ENCODE assay signal across 18 cellular contexts in the genomic region with DNA sequence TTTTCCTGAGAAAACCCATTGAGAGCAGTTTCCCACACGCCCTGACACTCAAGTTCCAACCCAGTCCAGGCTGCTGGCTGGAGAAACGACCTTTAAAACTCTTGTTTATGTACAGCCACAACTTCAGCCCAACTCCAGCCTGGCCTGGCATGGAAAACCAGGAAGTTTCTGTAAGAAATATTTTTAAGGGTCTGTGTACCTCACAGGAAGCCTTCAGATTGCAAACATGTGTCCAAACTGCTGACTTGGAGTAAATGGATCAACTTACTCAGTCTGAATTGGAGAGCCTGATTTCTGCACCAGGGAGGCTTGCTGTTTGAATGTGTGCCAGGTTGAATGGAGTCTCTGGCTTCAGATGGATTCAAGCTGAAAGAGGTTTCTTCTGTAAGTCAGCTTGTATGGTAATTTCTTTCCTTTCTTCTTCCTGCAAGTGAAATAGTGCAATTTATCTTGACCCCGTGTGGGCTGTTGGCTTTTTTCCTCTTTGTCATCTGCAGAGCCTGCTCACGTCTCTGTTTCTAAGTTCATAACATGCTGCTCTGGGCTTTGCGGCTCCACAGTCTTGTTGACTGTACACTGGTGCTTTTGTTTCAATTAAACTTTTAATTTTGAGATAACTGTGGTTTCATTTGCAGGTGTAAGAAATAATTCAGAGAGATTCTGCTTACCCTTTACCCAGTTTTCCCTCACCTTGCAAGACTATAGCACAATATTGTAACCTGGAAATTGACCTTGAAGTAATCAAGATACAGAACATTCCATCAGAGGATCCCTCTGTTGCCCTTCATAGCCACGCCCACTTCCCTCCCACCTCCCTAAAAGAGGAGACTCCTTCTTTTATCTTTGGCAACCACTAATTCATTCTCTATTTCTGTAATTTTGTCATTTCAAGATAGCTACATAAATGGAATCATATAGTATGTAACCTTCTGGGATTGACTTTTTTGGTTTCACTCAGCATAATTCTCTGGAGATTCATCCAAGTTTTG.
A peak's percentile ranks its signal among the peaks of the same experiment; 100 is the strongest.
DNase-seq lines count a peak whose midpoint lies in the region; ATAC-seq and TF ChIP-seq lines count a peak whose summit lies in the region.
"Had no signal": no experiment of that assay in that cellular context is flagged by ENCODE, and none has a peak within 500 bp of the region (broad histone marks: within the 10 kb centered on the region; RNA-seq: fewer than 3 reads in every experiment).

No MANE protein-coding gene starts in this region.

- intact Hi-C loops in body of pancreas (cut with DNase I), result no loop called here
- intact Hi-C loops in left ventricle myocardium inferior (cut with micrococcal nuclease), result no loop called here
- intact Hi-C loops in prostate gland (cut with DNase I), result no loop called here
- intact Hi-C loops in upper lobe of right lung (cut with DNase I), result no loop called here
- intact Hi-C loops in CD8-positive, alpha-beta T cell (cut with DNase I, micrococcal nuclease), result no loop called here

- peak; percentile 77 for DNase-seq in DMS53 (lab: John Stamatoyannopoulos, UW)
- peak; percentile 25 to 53 (median 40) for DNase-seq in body of pancreas
- DNase-seq in left ventricle myocardium inferior, result no peak
- peak; percentile 16 for DNase-seq in prostate gland (ENCODE audit: low spot score)
- no peak for DNase-seq in cerebellum (ENCODE audit: low spot score)
- no peak for DNase-seq in hypothalamus (lab: John Stamatoyannopoulos, UW)
- no peak for DNase-seq in upper lobe of right lung
- DNase-seq in CD8-positive, alpha-beta T cell, result no peak
- DNase-seq: activated CD4-positive, alpha-beta T cell treated with anti-CD3 and anti-CD28 coated beads, Interleukin-2, amount 10 ng/mL, durations not matched to agents 7 days and 5 days; AML-193; Calu3; dermis blood vessel endothelial cell; NCI-H187; PC-9; stimulated activated naive CD4-positive, alpha-beta T cell treated with Interleukin-2 at 50 U/mL for 16 hours had no signal

- no peaks in the 10 kb centered on the region for H3K9me3 ChIP-seq in body of pancreas
- no peaks in the 10 kb centered on the region for H3K9me3 ChIP-seq in left ventricle myocardium inferior (replicated peaks)
- no peaks in the 10 kb centered on the region for H3K9me3 ChIP-seq in prostate gland
- no peaks in the 10 kb centered on the region for H3K9me3 ChIP-seq in upper lobe of right lung
- H3K9me3 ChIP-seq in CD8-positive, alpha-beta T cell (ENCODE audit: low read length), result no peaks in the 10 kb centered on the region
- H3K9me3 ChIP-seq: MG63 had no signal

- 16 to 29% methylated on average over 6 of the region's 6 CpGs for WGBS in body of pancreas, 2 donors
- 27% methylated on average over 6 of the region's 6 CpGs for WGBS in prostate gland

- H3K36me3 ChIP-seq in body of pancreas (replicated peaks in 1 of 2; ENCODE audit: insufficient read depth in 1 of 2, low read depth in 2 of 2), result no peaks in the 10 kb centered on the region
- H3K36me3 ChIP-seq in left ventricle myocardium inferior, result no peaks in the 10 kb centered on the region
- H3K36me3 ChIP-seq in prostate gland, result no peaks in the 10 kb centered on the region
- H3K36me3 ChIP-seq in upper lobe of right lung, result no peaks in the 10 kb centered on the region
- H3K36me3 ChIP-seq in CD8-positive, alpha-beta T cell (ENCODE audit: insufficient read depth, low read length), result no peaks in the 10 kb centered on the region
- H3K36me3 ChIP-seq: MG63 had no signal

- H3K4me1 ChIP-seq in body of pancreas (peaks cover 22% of the 10 kb centered on the region), left ventricle myocardium inferior (peaks cover 16% of the 10 kb centered on the region), prostate gland (replicated peaks) (no peaks in the 10 kb centered on the region), upper lobe of right lung (peaks cover 5% of the 10 kb centered on the region)
- no peaks in the 10 kb centered on the region for H3K4me1 ChIP-seq in CD8-positive, alpha-beta T cell (ENCODE audit: insufficient read depth, low read length)

- H3K27me3 ChIP-seq in body of pancreas (no peaks in the 10 kb centered on the region), left ventricle myocardium inferior (ENCODE audit: low read depth) (peaks cover 3% of the 10 kb centered on the region), prostate gland (replicated peaks; ENCODE audit: insufficient read depth) (no peaks in the 10 kb centered on the region), upper lobe of right lung (peaks cover 4% of the 10 kb centered on the region)
- no peaks in the 10 kb centered on the region for H3K27me3 ChIP-seq in CD8-positive, alpha-beta T cell (ENCODE audit: insufficient read depth, low read length)
- H3K27me3 ChIP-seq: MG63 had no signal

- no peak for TF ChIP-seq POLR2A in body of pancreas (IDR thresholded peaks at IDR 0.05)
- TF ChIP-seq POLR2A in prostate gland (IDR thresholded peaks at IDR 0.05), result no peak

- H3K4me3 ChIP-seq in body of pancreas, result no peak overlapping the region
- H3K4me3 ChIP-seq in left ventricle myocardium inferior, result no peak overlapping the region
- no peak overlapping the region for H3K4me3 ChIP-seq in prostate gland
- no peak overlapping the region for H3K4me3 ChIP-seq in upper lobe of right lung
- H3K4me3 ChIP-seq in CD8-positive, alpha-beta T cell (ENCODE audit: low read depth, low read length), result no peak overlapping the region
- H3K4me3 ChIP-seq: MG63, PC-9 had no signal

- H3K27ac ChIP-seq in body of pancreas, result peak overlapping the region in 3 of 4 donors; percentile 22 to 46 (median 45)
- H3K27ac ChIP-seq in left ventricle myocardium inferior (replicated peaks), result peak overlapping the region; percentile 28
- no peak overlapping the region for H3K27ac ChIP-seq in prostate gland
- no peak overlapping the region for H3K27ac ChIP-seq in upper lobe of right lung
- no peak overlapping the region for H3K27ac ChIP-seq in CD8-positive, alpha-beta T cell (ENCODE audit: low read depth, low read length)
- H3K27ac ChIP-seq: epithelial cell of prostate, PC-9 had no signal

- CTCF ChIA-PET in CD8-positive, alpha-beta T cell (lab: Charles Lee), result no interaction called here

- H3K27ac Mint-ChIP-seq in CD8-positive, alpha-beta T cell, result no peak overlapping the region
- H3K27ac Mint-ChIP-seq: activated CD4-positive, alpha-beta T cell treated with anti-CD3 and anti-CD28 coated beads, Interleukin-2, amount 10 ng/mL, durations not matched to agents 7 days and 5 days; H9 had no signal

- H3K36me3 Mint-ChIP-seq in CD8-positive, alpha-beta T cell, result no peaks in the 10 kb centered on the region

- ATAC-seq in body of pancreas (peak; percentile 58), upper lobe of right lung (no peak)
- ATAC-seq in CD8-positive, alpha-beta T cell, result no peak

- H3K27me3 Mint-ChIP-seq in CD8-positive, alpha-beta T cell (ENCODE audit: low read depth), result peaks cover 24% of the 10 kb centered on the region

- no peak for TF ChIP-seq CTCF in body of pancreas (IDR thresholded peaks at IDR 0.05)
- TF ChIP-seq CTCF in left ventricle myocardium inferior (IDR thresholded peaks at IDR 0.05; ENCODE audit: borderline replicate concordance), result no peak
- TF ChIP-seq CTCF in prostate gland (IDR thresholded peaks at IDR 0.05), result no peak
- TF ChIP-seq CTCF in upper lobe of right lung (IDR thresholded peaks at IDR 0.05), result no peak
- TF ChIP-seq CTCF in CD8-positive, alpha-beta T cell (IDR thresholded peaks at IDR 0.05), result no peak

- H3K4me1 Mint-ChIP-seq in CD8-positive, alpha-beta T cell (ENCODE audit: low read depth), result no peaks in the 10 kb centered on the region
- H3K4me1 Mint-ChIP-seq: activated CD4-positive, alpha-beta T cell treated with anti-CD3 and anti-CD28 coated beads, Interleukin-2, amount 10 ng/mL, durations not matched to agents 7 days and 5 days had no signal

- POLR2A ChIA-PET in CD8-positive, alpha-beta T cell (lab: Charles Lee), result no interaction called here

- no peaks in the 10 kb centered on the region for H3K9me3 Mint-ChIP-seq in CD8-positive, alpha-beta T cell
- H3K9me3 Mint-ChIP-seq: H9 had no signal

- H3K4me3 Mint-ChIP-seq in CD8-positive, alpha-beta T cell, result no peak overlapping the region
- H3K4me3 Mint-ChIP-seq: activated CD4-positive, alpha-beta T cell treated with anti-CD3 and anti-CD28 coated beads, Interleukin-2, amount 10 ng/mL, durations not matched to agents 7 days and 5 days; H9 had no signal

Comparison
In these comparisons a context has a peak if more than half of its experiments do, and no peak if none do; other contexts are left out.
1. DNase-seq: peak in DMS53 (single experiment), body of pancreas (4 of 4) and prostate gland (single experiment); none in left ventricle myocardium inferior (single experiment), cerebellum (single experiment), hypothalamus (0 of 51), upper lobe of right lung (single experiment) and CD8-positive, alpha-beta T cell (0 of 7).
2. H3K27ac ChIP-seq: peak in body of pancreas (3 of 4) and left ventricle myocardium inferior (single experiment); none in prostate gland (0 of 2), upper lobe of right lung (single experiment) and CD8-positive, alpha-beta T cell (single experiment).